ENCODE assay signal across 1 cellular context in the genomic region with DNA sequence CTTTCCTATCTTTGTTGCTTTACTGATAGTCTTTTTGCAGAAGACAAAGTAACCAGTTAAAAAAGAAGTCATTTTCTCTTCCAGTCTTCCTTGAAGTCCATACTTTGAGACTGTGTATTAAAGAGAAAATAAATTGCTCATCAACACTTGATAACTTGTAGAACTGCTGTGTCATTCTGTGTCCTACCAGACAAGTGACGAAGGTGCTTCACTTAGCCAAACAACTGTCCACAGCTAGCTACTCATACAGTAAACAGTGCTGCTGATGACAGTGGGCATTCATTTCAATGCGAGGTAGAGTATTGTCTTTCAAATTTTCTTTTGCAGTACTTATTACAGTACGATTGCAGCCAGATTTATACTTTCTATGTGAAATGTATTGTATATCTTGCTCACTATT.
TF ChIP-seq lines count a peak whose summit lies in the region.

No MANE protein-coding gene starts in this region.

TF ChIP-seq in K562, 482 proteins besides CTCF, POLR2A, EP300 and RAD21 (continued from another document and continues in another):
- TF ChIP-seq, protein P1, sequence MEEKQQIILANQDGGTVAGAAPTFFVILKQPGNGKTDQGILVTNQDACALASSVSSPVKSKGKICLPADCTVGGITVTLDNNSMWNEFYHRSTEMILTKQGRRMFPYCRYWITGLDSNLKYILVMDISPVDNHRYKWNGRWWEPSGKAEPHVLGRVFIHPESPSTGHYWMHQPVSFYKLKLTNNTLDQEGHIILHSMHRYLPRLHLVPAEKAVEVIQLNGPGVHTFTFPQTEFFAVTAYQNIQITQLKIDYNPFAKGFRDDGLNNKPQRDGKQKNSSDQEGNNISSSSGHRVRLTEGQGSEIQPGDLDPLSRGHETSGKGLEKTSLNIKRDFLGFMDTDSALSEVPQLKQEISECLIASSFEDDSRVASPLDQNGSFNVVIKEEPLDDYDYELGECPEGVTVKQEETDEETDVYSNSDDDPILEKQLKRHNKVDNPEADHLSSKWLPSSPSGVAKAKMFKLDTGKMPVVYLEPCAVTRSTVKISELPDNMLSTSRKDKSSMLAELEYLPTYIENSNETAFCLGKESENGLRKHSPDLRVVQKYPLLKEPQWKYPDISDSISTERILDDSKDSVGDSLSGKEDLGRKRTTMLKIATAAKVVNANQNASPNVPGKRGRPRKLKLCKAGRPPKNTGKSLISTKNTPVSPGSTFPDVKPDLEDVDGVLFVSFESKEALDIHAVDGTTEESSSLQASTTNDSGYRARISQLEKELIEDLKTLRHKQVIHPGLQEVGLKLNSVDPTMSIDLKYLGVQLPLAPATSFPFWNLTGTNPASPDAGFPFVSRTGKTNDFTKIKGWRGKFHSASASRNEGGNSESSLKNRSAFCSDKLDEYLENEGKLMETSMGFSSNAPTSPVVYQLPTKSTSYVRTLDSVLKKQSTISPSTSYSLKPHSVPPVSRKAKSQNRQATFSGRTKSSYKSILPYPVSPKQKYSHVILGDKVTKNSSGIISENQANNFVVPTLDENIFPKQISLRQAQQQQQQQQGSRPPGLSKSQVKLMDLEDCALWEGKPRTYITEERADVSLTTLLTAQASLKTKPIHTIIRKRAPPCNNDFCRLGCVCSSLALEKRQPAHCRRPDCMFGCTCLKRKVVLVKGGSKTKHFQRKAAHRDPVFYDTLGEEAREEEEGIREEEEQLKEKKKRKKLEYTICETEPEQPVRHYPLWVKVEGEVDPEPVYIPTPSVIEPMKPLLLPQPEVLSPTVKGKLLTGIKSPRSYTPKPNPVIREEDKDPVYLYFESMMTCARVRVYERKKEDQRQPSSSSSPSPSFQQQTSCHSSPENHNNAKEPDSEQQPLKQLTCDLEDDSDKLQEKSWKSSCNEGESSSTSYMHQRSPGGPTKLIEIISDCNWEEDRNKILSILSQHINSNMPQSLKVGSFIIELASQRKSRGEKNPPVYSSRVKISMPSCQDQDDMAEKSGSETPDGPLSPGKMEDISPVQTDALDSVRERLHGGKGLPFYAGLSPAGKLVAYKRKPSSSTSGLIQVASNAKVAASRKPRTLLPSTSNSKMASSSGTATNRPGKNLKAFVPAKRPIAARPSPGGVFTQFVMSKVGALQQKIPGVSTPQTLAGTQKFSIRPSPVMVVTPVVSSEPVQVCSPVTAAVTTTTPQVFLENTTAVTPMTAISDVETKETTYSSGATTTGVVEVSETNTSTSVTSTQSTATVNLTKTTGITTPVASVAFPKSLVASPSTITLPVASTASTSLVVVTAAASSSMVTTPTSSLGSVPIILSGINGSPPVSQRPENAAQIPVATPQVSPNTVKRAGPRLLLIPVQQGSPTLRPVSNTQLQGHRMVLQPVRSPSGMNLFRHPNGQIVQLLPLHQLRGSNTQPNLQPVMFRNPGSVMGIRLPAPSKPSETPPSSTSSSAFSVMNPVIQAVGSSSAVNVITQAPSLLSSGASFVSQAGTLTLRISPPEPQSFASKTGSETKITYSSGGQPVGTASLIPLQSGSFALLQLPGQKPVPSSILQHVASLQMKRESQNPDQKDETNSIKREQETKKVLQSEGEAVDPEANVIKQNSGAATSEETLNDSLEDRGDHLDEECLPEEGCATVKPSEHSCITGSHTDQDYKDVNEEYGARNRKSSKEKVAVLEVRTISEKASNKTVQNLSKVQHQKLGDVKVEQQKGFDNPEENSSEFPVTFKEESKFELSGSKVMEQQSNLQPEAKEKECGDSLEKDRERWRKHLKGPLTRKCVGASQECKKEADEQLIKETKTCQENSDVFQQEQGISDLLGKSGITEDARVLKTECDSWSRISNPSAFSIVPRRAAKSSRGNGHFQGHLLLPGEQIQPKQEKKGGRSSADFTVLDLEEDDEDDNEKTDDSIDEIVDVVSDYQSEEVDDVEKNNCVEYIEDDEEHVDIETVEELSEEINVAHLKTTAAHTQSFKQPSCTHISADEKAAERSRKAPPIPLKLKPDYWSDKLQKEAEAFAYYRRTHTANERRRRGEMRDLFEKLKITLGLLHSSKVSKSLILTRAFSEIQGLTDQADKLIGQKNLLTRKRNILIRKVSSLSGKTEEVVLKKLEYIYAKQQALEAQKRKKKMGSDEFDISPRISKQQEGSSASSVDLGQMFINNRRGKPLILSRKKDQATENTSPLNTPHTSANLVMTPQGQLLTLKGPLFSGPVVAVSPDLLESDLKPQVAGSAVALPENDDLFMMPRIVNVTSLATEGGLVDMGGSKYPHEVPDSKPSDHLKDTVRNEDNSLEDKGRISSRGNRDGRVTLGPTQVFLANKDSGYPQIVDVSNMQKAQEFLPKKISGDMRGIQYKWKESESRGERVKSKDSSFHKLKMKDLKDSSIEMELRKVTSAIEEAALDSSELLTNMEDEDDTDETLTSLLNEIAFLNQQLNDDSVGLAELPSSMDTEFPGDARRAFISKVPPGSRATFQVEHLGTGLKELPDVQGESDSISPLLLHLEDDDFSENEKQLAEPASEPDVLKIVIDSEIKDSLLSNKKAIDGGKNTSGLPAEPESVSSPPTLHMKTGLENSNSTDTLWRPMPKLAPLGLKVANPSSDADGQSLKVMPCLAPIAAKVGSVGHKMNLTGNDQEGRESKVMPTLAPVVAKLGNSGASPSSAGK (IDR thresholded peaks at IDR 0.05): peak; percentile 17; the same call in 1 of the 2 replicates
- TF ChIP-seq ATF1 (CRISPR knock-in tag; IDR thresholded peaks at IDR 0.05) (no peak), ATF1 (tag; IDR thresholded peaks at IDR 0.05) (no peak), MEIS2 (IDR thresholded peaks at IDR 0.05; ENCODE audit: partially characterized antibody) (peak; percentile 22), YBX1 (IDR thresholded peaks at IDR 0.05) (no peak), MAFF (IDR thresholded peaks at IDR 0.05; ENCODE audit: low read length) (peak; percentile 73), JUND (IDR thresholded peaks at IDR 0.05; ENCODE audit: borderline replicate concordance, low read depth, low read length) (0 out of 2 replicates have a peak, but pooled peaks have one; percentile 9), JUND (tag; IDR thresholded peaks at IDR 0.05; ENCODE audit: borderline replicate concordance, low read depth, low read length) (peak; percentile 25; the same call in 1 of the 3 replicates), ZKSCAN3 (CRISPR knock-in tag; IDR thresholded peaks at IDR 0.05) (no peak), L3MBTL2 (IDR thresholded peaks at IDR 0.05) (peak; percentile 44; the same call in 1 of the 2 replicates), SREBF2 (CRISPR knock-in tag; IDR thresholded peaks at IDR 0.05) (no peak), ZNF311 (CRISPR knock-in tag; IDR thresholded peaks at IDR 0.05) (no peak), ZNF551 (CRISPR knock-in tag; IDR thresholded peaks at IDR 0.05) (no peak), NFE2L1 (tag; IDR thresholded peaks at IDR 0.05; ENCODE audit: borderline replicate concordance, low read depth) (peak; percentile 85), FOSL1 (tag; conservative IDR thresholded peaks at IDR 0.05) (no peak), NFE2 (IDR thresholded peaks at IDR 0.05; ENCODE audit: low read depth) (peak; percentile 85), HMG20A (CRISPR knock-in tag; conservative IDR thresholded peaks at IDR 0.05) (no peak), CREM (IDR thresholded peaks at IDR 0.05; ENCODE audit: low read depth) (0 out of 2 replicates have a peak, but pooled peaks have one; percentile 17)
- TF ChIP-seq, protein P2, sequence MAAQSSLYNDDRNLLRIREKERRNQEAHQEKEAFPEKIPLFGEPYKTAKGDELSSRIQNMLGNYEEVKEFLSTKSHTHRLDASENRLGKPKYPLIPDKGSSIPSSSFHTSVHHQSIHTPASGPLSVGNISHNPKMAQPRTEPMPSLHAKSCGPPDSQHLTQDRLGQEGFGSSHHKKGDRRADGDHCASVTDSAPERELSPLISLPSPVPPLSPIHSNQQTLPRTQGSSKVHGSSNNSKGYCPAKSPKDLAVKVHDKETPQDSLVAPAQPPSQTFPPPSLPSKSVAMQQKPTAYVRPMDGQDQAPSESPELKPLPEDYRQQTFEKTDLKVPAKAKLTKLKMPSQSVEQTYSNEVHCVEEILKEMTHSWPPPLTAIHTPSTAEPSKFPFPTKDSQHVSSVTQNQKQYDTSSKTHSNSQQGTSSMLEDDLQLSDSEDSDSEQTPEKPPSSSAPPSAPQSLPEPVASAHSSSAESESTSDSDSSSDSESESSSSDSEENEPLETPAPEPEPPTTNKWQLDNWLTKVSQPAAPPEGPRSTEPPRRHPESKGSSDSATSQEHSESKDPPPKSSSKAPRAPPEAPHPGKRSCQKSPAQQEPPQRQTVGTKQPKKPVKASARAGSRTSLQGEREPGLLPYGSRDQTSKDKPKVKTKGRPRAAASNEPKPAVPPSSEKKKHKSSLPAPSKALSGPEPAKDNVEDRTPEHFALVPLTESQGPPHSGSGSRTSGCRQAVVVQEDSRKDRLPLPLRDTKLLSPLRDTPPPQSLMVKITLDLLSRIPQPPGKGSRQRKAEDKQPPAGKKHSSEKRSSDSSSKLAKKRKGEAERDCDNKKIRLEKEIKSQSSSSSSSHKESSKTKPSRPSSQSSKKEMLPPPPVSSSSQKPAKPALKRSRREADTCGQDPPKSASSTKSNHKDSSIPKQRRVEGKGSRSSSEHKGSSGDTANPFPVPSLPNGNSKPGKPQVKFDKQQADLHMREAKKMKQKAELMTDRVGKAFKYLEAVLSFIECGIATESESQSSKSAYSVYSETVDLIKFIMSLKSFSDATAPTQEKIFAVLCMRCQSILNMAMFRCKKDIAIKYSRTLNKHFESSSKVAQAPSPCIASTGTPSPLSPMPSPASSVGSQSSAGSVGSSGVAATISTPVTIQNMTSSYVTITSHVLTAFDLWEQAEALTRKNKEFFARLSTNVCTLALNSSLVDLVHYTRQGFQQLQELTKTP (IDR thresholded peaks at IDR 0.05; ENCODE audit: low read depth in 1 of 2, partially characterized antibody in 2 of 2): no peak
- TF ChIP-seq, protein P3, sequence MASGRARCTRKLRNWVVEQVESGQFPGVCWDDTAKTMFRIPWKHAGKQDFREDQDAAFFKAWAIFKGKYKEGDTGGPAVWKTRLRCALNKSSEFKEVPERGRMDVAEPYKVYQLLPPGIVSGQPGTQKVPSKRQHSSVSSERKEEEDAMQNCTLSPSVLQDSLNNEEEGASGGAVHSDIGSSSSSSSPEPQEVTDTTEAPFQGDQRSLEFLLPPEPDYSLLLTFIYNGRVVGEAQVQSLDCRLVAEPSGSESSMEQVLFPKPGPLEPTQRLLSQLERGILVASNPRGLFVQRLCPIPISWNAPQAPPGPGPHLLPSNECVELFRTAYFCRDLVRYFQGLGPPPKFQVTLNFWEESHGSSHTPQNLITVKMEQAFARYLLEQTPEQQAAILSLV (tag; IDR thresholded peaks at IDR 0.05): no peak
- TF ChIP-seq, protein P4, sequence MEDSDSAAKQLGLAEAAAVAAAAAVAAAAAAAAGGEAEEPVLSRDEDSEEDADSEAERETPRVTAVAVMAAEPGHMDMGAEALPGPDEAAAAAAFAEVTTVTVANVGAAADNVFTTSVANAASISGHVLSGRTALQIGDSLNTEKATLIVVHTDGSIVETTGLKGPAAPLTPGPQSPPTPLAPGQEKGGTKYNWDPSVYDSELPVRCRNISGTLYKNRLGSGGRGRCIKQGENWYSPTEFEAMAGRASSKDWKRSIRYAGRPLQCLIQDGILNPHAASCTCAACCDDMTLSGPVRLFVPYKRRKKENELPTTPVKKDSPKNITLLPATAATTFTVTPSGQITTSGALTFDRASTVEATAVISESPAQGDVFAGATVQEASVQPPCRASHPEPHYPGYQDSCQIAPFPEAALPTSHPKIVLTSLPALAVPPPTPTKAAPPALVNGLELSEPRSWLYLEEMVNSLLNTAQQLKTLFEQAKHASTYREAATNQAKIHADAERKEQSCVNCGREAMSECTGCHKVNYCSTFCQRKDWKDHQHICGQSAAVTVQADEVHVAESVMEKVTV (CRISPR knock-in tag; IDR thresholded peaks at IDR 0.05): no peak
- TF ChIP-seq, protein P5, sequence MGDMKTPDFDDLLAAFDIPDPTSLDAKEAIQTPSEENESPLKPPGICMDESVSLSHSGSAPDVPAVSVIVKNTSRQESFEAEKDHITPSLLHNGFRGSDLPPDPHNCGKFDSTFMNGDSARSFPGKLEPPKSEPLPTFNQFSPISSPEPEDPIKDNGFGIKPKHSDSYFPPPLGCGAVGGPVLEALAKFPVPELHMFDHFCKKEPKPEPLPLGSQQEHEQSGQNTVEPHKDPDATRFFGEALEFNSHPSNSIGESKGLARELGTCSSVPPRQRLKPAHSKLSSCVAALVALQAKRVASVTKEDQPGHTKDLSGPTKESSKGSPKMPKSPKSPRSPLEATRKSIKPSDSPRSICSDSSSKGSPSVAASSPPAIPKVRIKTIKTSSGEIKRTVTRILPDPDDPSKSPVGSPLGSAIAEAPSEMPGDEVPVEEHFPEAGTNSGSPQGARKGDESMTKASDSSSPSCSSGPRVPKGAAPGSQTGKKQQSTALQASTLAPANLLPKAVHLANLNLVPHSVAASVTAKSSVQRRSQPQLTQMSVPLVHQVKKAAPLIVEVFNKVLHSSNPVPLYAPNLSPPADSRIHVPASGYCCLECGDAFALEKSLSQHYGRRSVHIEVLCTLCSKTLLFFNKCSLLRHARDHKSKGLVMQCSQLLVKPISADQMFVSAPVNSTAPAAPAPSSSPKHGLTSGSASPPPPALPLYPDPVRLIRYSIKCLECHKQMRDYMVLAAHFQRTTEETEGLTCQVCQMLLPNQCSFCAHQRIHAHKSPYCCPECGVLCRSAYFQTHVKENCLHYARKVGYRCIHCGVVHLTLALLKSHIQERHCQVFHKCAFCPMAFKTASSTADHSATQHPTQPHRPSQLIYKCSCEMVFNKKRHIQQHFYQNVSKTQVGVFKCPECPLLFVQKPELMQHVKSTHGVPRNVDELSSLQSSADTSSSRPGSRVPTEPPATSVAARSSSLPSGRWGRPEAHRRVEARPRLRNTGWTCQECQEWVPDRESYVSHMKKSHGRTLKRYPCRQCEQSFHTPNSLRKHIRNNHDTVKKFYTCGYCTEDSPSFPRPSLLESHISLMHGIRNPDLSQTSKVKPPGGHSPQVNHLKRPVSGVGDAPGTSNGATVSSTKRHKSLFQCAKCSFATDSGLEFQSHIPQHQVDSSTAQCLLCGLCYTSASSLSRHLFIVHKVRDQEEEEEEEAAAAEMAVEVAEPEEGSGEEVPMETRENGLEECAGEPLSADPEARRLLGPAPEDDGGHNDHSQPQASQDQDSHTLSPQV (IDR thresholded peaks at IDR 0.05): peak; percentile 73; the same call in 1 of the 2 replicates
- TF ChIP-seq, protein P6, sequence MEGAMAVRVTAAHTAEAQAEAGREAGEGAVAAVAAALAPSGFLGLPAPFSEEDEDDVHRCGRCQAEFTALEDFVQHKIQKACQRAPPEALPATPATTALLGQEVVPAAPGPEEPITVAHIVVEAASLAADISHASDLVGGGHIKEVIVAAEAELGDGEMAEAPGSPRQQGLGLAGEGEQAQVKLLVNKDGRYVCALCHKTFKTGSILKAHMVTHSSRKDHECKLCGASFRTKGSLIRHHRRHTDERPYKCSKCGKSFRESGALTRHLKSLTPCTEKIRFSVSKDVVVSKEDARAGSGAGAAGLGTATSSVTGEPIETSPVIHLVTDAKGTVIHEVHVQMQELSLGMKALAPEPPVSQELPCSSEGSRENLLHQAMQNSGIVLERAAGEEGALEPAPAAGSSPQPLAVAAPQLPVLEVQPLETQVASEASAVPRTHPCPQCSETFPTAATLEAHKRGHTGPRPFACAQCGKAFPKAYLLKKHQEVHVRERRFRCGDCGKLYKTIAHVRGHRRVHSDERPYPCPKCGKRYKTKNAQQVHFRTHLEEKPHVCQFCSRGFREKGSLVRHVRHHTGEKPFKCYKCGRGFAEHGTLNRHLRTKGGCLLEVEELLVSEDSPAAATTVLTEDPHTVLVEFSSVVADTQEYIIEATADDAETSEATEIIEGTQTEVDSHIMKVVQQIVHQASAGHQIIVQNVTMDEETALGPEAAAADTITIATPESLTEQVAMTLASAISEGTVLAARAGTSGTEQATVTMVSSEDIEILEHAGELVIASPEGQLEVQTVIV (CRISPR knock-in tag; IDR thresholded peaks at IDR 0.05; ENCODE audit: borderline replicate concordance): no peak
